In the genomic region with DNA sequence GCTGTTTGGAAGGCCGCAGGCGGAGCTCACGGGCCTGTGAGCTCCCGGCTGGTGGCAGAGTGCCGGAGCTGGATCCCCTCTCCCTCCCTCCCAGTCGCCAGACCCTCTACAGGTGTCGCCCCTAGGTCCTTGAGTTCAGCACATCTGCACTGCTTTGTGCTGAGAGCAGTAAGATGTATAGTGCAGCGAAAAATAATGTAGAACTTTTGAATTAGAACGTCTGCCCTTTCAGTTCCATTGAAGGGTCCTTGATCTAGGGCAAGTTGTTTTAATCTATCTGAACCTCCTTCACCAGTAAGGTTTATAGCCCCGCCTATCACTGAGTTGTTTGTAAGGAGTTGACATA, we compare ENCODE assay signal across 6 cellular contexts. TPM values are rescaled to one million over a fixed set of nuclear protein-coding genes. Genes with fewer than 3 reads are reported as not detected.
A peak's percentile ranks its signal among the peaks of the same experiment; 100 is the strongest.
DNase-seq lines count a peak whose midpoint lies in the region; ATAC-seq and TF ChIP-seq lines count a peak whose summit lies in the region.

No MANE protein-coding gene starts in this region.

- H3K36me3 ChIP-seq in suprapubic skin = peaks cover 31% of the 10 kb centered on the region

- no peaks in the 10 kb centered on the region for H3K27me3 ChIP-seq in suprapubic skin

- TF ChIP-seq EP300 in suprapubic skin (IDR thresholded peaks at IDR 0.05) = no peak

- peak overlapping the region; percentile 89 for H3K27ac ChIP-seq in suprapubic skin

- peaks cover 25% of the 10 kb centered on the region for H3K4me1 ChIP-seq in suprapubic skin

- TF ChIP-seq CTCF in NB4 (IDR thresholded peaks at IDR 0.05; ENCODE audit: low read depth, low read length) = no peak
- no peak for TF ChIP-seq CTCF in foreskin fibroblast (IDR thresholded peaks at IDR 0.05; ENCODE audit: low read depth, low read length)
- no peak for TF ChIP-seq CTCF in suprapubic skin (IDR thresholded peaks at IDR 0.05)

- H3K4me3 ChIP-seq in NB4 (ENCODE audit: low read depth, low read length) (peak overlapping the region; percentile 82), foreskin fibroblast (ENCODE audit: low read depth in 1 of 2, low read length in 2 of 2) (peak overlapping the region; percentile 88 to 94), suprapubic skin (peak overlapping the region; percentile 91)

- peak; percentile 60 to 63 for ATAC-seq in activated CD4-positive, CD25-positive, alpha-beta regulatory T cell treated with anti-CD3 and anti-CD28 coated beads, Interleukin-2, amount 50 U/mL, for 24 hours

- DNase-seq in activated CD4-positive, CD25-positive, alpha-beta regulatory T cell treated with anti-CD3 and anti-CD28 coated beads, Interleukin-2, amount 50 U/mL, for 72 hours = no peak
- no peak for DNase-seq in NB4 (ENCODE audit: low read depth)
- no peak for DNase-seq in foreskin fibroblast
- DNase-seq in suprapubic skin (ENCODE audit: low spot score in 2 of 2) = no peak
- DNase-seq in COLO668 (lab: John Stamatoyannopoulos, UW; ENCODE audit: unreplicated experiment) = no peak

- no peaks in the 10 kb centered on the region for H3K9me3 ChIP-seq in suprapubic skin

- TF ChIP-seq POLR2A in NB4 (IDR thresholded peaks at IDR 0.05; ENCODE audit: extremely low read depth, insufficient read length) = no peak
- no peak for TF ChIP-seq POLR2A in suprapubic skin (IDR thresholded peaks at IDR 0.05)

- 5% methylated on average over 10 of the region's 10 CpGs for WGBS in suprapubic skin

RNA-seq across cellular contexts. Expression of a gene that starts 0.4 kb away (rescaled TPM):
- 10 to 100 TPM in 3 of 4 donors, 1 to 10 TPM in 1; 5.0 to 23.4 (median 18.2) TPM for total RNA-seq in suprapubic skin

RNA-seq across cellular contexts. Expression of a gene that starts 0.5 kb away (rescaled TPM):
- total RNA-seq in suprapubic skin = 10 to 100 TPM; 12.2 to 45.2 (median 18.4) TPM

RNA-seq across cellular contexts. Expression of a gene that starts 18.1 kb away (rescaled TPM):
- total RNA-seq in suprapubic skin = not detected

RNA-seq across cellular contexts. Expression of a gene that starts 49.5 kb away (rescaled TPM):
- 1 to 10 TPM; 1.6 to 3.5 (median 2.8) TPM for total RNA-seq in suprapubic skin
